ENCODE assay signal across 1 cellular context in the genomic region with DNA sequence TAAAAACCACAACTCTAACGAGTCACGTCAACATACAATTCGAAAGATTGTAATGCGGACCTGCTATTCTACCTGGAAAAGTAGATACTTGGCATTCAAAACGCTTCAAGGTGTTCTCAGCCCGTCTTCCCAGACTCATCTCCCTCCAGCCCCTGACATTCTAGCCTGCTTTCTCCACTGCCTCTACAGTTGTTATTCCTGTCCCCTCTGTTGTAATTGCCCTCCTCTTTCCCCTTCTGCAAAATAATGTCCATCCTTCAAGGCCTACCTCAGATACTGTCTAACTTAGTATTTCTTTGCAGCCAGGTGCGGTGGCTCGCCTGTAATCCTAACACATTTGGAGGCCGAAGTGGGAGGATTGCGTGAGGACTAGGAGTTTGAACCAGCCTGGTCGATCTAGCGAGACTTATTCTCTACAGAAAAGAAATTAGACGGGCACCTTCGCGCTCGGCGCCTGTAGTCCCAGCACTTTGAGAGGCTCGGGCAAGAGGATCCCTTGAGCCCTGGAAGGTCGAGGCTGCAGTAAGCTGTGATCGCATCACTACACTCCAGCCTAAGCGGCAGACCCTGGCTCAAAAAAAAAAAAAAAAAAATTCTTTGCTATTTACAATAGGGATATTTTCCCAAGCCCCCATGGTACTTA.
A peak's percentile ranks its signal among the peaks of the same experiment; 100 is the strongest.
TF ChIP-seq lines count a peak whose summit lies in the region.

No MANE protein-coding gene starts in this region.

TF ChIP-seq in HepG2, 621 proteins besides CTCF, POLR2A, EP300 and RAD21 (continued from another document):
- TF ChIP-seq, protein P1, sequence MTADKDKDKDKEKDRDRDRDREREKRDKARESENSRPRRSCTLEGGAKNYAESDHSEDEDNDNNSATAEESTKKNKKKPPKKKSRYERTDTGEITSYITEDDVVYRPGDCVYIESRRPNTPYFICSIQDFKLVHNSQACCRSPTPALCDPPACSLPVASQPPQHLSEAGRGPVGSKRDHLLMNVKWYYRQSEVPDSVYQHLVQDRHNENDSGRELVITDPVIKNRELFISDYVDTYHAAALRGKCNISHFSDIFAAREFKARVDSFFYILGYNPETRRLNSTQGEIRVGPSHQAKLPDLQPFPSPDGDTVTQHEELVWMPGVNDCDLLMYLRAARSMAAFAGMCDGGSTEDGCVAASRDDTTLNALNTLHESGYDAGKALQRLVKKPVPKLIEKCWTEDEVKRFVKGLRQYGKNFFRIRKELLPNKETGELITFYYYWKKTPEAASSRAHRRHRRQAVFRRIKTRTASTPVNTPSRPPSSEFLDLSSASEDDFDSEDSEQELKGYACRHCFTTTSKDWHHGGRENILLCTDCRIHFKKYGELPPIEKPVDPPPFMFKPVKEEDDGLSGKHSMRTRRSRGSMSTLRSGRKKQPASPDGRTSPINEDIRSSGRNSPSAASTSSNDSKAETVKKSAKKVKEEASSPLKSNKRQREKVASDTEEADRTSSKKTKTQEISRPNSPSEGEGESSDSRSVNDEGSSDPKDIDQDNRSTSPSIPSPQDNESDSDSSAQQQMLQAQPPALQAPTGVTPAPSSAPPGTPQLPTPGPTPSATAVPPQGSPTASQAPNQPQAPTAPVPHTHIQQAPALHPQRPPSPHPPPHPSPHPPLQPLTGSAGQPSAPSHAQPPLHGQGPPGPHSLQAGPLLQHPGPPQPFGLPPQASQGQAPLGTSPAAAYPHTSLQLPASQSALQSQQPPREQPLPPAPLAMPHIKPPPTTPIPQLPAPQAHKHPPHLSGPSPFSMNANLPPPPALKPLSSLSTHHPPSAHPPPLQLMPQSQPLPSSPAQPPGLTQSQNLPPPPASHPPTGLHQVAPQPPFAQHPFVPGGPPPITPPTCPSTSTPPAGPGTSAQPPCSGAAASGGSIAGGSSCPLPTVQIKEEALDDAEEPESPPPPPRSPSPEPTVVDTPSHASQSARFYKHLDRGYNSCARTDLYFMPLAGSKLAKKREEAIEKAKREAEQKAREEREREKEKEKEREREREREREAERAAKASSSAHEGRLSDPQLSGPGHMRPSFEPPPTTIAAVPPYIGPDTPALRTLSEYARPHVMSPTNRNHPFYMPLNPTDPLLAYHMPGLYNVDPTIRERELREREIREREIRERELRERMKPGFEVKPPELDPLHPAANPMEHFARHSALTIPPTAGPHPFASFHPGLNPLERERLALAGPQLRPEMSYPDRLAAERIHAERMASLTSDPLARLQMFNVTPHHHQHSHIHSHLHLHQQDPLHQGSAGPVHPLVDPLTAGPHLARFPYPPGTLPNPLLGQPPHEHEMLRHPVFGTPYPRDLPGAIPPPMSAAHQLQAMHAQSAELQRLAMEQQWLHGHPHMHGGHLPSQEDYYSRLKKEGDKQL (CRISPR knock-in tag; IDR thresholded peaks at IDR 0.05; ENCODE audit: low read depth), result no peak
- TF ChIP-seq ZKSCAN5 (CRISPR knock-in tag; IDR thresholded peaks at IDR 0.05), result no peak
- TF ChIP-seq ARNT (IDR thresholded peaks at IDR 0.05), result no peak
- TF ChIP-seq SIX1 (CRISPR knock-in tag; IDR thresholded peaks at IDR 0.05; ENCODE audit: borderline replicate concordance), result no peak
- no peak for TF ChIP-seq ZNF766 (CRISPR knock-in tag; IDR thresholded peaks at IDR 0.05; ENCODE audit: borderline replicate concordance)
- TF ChIP-seq ZC3H4 (CRISPR knock-in tag; IDR thresholded peaks at IDR 0.05; ENCODE audit: borderline replicate concordance), result 0 out of 2 replicates have a peak, but pooled peaks have one; percentile 34
- TF ChIP-seq HIVEP1 (CRISPR knock-in tag; IDR thresholded peaks at IDR 0.05), result no peak
- TF ChIP-seq FIP1L1 (IDR thresholded peaks at IDR 0.05; ENCODE audit: borderline replicate concordance, insufficient read depth, low read depth, low read length), result no peak
- TF ChIP-seq, protein P2, sequence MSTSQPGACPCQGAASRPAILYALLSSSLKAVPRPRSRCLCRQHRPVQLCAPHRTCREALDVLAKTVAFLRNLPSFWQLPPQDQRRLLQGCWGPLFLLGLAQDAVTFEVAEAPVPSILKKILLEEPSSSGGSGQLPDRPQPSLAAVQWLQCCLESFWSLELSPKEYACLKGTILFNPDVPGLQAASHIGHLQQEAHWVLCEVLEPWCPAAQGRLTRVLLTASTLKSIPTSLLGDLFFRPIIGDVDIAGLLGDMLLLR (CRISPR knock-in tag; IDR thresholded peaks at IDR 0.05), result no peak
- TF ChIP-seq, protein P3, sequence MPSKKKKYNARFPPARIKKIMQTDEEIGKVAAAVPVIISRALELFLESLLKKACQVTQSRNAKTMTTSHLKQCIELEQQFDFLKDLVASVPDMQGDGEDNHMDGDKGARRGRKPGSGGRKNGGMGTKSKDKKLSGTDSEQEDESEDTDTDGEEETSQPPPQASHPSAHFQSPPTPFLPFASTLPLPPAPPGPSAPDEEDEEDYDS (CRISPR knock-in tag; IDR thresholded peaks at IDR 0.05), result no peak
- TF ChIP-seq ZBTB21 (CRISPR knock-in tag; IDR thresholded peaks at IDR 0.05), result no peak
- no peak for TF ChIP-seq KMT2A (CRISPR knock-in tag; IDR thresholded peaks at IDR 0.05)
- no peak for TF ChIP-seq SMAD1 (CRISPR knock-in tag; IDR thresholded peaks at IDR 0.05; ENCODE audit: borderline replicate concordance, low read depth)
TF ChIP-seq in HepG2: peak in this region for 11.
